Comparison of ENCODE assay signal across 27 cellular contexts in the genomic region with DNA sequence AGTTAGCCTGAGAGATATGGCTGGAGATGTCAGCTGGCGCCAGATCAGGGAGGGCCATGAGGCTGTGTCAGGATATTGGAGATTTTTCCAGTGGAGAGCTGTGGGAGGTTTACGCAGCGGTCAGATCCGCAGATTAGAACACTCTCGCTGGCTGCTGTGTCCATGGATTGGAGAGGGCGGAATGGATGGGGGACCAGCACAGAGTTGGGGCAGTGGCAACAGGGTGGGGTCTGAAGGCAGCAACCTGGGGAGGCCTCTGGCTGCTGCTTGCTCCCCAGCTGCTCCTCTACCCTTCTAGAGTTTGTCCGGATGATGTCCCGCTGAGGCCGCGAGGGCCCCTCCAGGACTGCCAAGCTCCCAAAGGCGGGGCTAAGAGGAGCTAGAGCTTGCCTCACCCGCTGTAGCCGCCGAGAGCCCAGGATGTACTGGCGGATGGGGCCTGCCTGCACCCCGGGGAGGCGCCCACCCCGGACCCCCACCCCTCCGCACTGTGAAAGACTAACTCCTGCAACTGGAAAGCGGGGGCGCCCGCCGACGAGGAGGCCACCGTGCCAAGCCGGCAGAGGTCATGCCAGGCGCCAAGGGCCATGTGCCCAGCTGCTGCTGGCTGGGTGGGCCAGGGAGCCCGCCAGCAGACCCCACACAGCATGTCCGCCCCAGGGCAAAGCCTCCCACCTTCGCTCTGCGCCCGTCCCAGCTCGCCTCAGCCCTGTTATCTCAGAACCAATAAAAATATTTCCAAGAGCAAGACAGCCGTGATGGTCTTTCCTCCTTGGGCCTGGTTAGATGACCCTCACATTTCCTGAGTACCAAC. TPM values are rescaled to one million over a fixed set of nuclear protein-coding genes. Genes with fewer than 3 reads are reported as not detected.
DNase-seq lines count a peak whose midpoint lies in the region; ATAC-seq and TF ChIP-seq lines count a peak whose summit lies in the region.
"Had no signal": no experiment of that assay in that cellular context is flagged by ENCODE, and none has a peak within 500 bp of the region (broad histone marks: within the 10 kb centered on the region; RNA-seq: fewer than 3 reads in every experiment).

No MANE protein-coding gene starts in this region.

- no peaks in the 10 kb centered on the region for H3K9me3 ChIP-seq in mucosa of descending colon
- H3K9me3 ChIP-seq: gastroesophageal sphincter had no signal

- no peak for TF ChIP-seq CTCF in mucosa of descending colon (IDR thresholded peaks at IDR 0.05)

- no peak overlapping the region for H3K4me3 ChIP-seq in mucosa of descending colon
- H3K4me3 ChIP-seq: gastroesophageal sphincter had no signal

- no peak for ATAC-seq in activated naive CD8-positive, alpha-beta T cell treated with anti-CD3 and anti-CD28 coated beads, Interleukin-2, amount 50 U/mL, for 24 hours
- no peak for ATAC-seq in stimulated activated memory B cell treated with anti-CD40 and anti-IgM and Interleukin-4, amounts not matched to agents 10 μg/mL and 1 μg/mL and 100 μg/mL, for 72 hours
- ATAC-seq in mucosa of descending colon (no peak), GM18867 (IDR thresholded peaks at IDR 0.05; ENCODE audit: unreplicated experiment) (no peak)
- ATAC-seq: activated T-cell treated with anti-CD3 and anti-CD28 coated beads, Interleukin-2, amount 50 U/mL, for 4 hours; gastroesophageal sphincter; PC-3 had no signal

- no peak overlapping the region for H3K4me3 Mint-ChIP-seq in activated naive CD8-positive, alpha-beta T cell treated with anti-CD3 and anti-CD28 coated beads, Interleukin-2, amount 50 U/mL, for 24 hours
- H3K4me3 Mint-ChIP-seq in activated naive CD8-positive, alpha-beta T cell treated with anti-CD3 and anti-CD28 coated beads for 36 hours: no peak overlapping the region
- no peak overlapping the region for H3K4me3 Mint-ChIP-seq in dendritic cell treated with granulocyte-macrophage colony-stimulating factor and Interleukin-4, amounts not matched to agents 40 ng/mL and 50 ng/mL, for 4 days
- peak overlapping the region; percentile 10 for H3K4me3 Mint-ChIP-seq in stimulated activated memory B cell treated with anti-CD40 and anti-IgM and Interleukin-4, amounts not matched to agents 10 μg/mL and 1 μg/mL and 100 μg/mL, for 72 hours
- H3K4me3 Mint-ChIP-seq: activated T-cell treated with anti-CD3 and anti-CD28 coated beads, Interleukin-2, amount 50 U/mL, for 4 hours; CD14-positive monocyte had no signal

- peak overlapping the region; percentile 12 for H3K27ac Mint-ChIP-seq in activated naive CD8-positive, alpha-beta T cell treated with anti-CD3 and anti-CD28 coated beads, Interleukin-2, amount 50 U/mL, for 24 hours
- H3K27ac Mint-ChIP-seq in activated naive CD8-positive, alpha-beta T cell treated with anti-CD3 and anti-CD28 coated beads for 36 hours: no peak overlapping the region
- H3K27ac Mint-ChIP-seq in dendritic cell treated with granulocyte-macrophage colony-stimulating factor and Interleukin-4, amounts not matched to agents 40 ng/mL and 50 ng/mL, for 4 days: peak overlapping the region; percentile 7
- H3K27ac Mint-ChIP-seq in stimulated activated memory B cell treated with anti-CD40 and anti-IgM and Interleukin-4, amounts not matched to agents 10 μg/mL and 1 μg/mL and 100 μg/mL, for 72 hours: peak overlapping the region; percentile 76
- H3K27ac Mint-ChIP-seq: CD14-positive monocyte had no signal

- no peaks in the 10 kb centered on the region for H3K9me3 Mint-ChIP-seq in activated naive CD8-positive, alpha-beta T cell treated with anti-CD3 and anti-CD28 coated beads, Interleukin-2, amount 50 U/mL, for 24 hours
- no peaks in the 10 kb centered on the region for H3K9me3 Mint-ChIP-seq in activated naive CD8-positive, alpha-beta T cell treated with anti-CD3 and anti-CD28 coated beads for 36 hours
- no peaks in the 10 kb centered on the region for H3K9me3 Mint-ChIP-seq in dendritic cell treated with granulocyte-macrophage colony-stimulating factor and Interleukin-4, amounts not matched to agents 40 ng/mL and 50 ng/mL, for 4 days
- H3K9me3 Mint-ChIP-seq in stimulated activated memory B cell treated with anti-CD40 and anti-IgM and Interleukin-4, amounts not matched to agents 10 μg/mL and 1 μg/mL and 100 μg/mL, for 72 hours: no peaks in the 10 kb centered on the region
- H3K9me3 Mint-ChIP-seq: activated T-cell treated with anti-CD3 and anti-CD28 coated beads, Interleukin-2, amount 50 U/mL, for 4 hours; CD14-positive monocyte had no signal

- H3K4me1 ChIP-seq in mucosa of descending colon (ENCODE audit: low read depth): peaks cover 6% of the 10 kb centered on the region

- H3K36me3 ChIP-seq in mucosa of descending colon (ENCODE audit: low read depth): no peaks in the 10 kb centered on the region

- H3K4me1 Mint-ChIP-seq in activated naive CD8-positive, alpha-beta T cell treated with anti-CD3 and anti-CD28 coated beads, Interleukin-2, amount 50 U/mL, for 24 hours: peaks cover 1% of the 10 kb centered on the region
- no peaks in the 10 kb centered on the region for H3K4me1 Mint-ChIP-seq in activated naive CD8-positive, alpha-beta T cell treated with anti-CD3 and anti-CD28 coated beads for 36 hours
- H3K4me1 Mint-ChIP-seq in dendritic cell treated with granulocyte-macrophage colony-stimulating factor and Interleukin-4, amounts not matched to agents 40 ng/mL and 50 ng/mL, for 4 days (ENCODE audit: low read depth): peaks cover 5% of the 10 kb centered on the region
- H3K4me1 Mint-ChIP-seq in stimulated activated memory B cell treated with anti-CD40 and anti-IgM and Interleukin-4, amounts not matched to agents 10 μg/mL and 1 μg/mL and 100 μg/mL, for 72 hours: peaks cover 74% of the 10 kb centered on the region

- intact Hi-C loops in dendritic cell treated with granulocyte-macrophage colony-stimulating factor and Interleukin-4, amounts not matched to agents 40 ng/mL and 50 ng/mL, for 4 days (cut with micrococcal nuclease): no loop called here
- intact Hi-C loops in mucosa of descending colon (cut with DNase I, micrococcal nuclease): no loop called here

- H3K27me3 Mint-ChIP-seq in activated naive CD8-positive, alpha-beta T cell treated with anti-CD3 and anti-CD28 coated beads, Interleukin-2, amount 50 U/mL, for 24 hours: no peaks in the 10 kb centered on the region
- H3K27me3 Mint-ChIP-seq in activated naive CD8-positive, alpha-beta T cell treated with anti-CD3 and anti-CD28 coated beads for 36 hours: no peaks in the 10 kb centered on the region
- no peaks in the 10 kb centered on the region for H3K27me3 Mint-ChIP-seq in dendritic cell treated with granulocyte-macrophage colony-stimulating factor and Interleukin-4, amounts not matched to agents 40 ng/mL and 50 ng/mL, for 4 days
- peaks cover 10% of the 10 kb centered on the region for H3K27me3 Mint-ChIP-seq in stimulated activated memory B cell treated with anti-CD40 and anti-IgM and Interleukin-4, amounts not matched to agents 10 μg/mL and 1 μg/mL and 100 μg/mL, for 72 hours

- H3K36me3 Mint-ChIP-seq in activated naive CD8-positive, alpha-beta T cell treated with anti-CD3 and anti-CD28 coated beads, Interleukin-2, amount 50 U/mL, for 24 hours (ENCODE audit: low read depth): no peaks in the 10 kb centered on the region
- no peaks in the 10 kb centered on the region for H3K36me3 Mint-ChIP-seq in activated naive CD8-positive, alpha-beta T cell treated with anti-CD3 and anti-CD28 coated beads for 36 hours
- H3K36me3 Mint-ChIP-seq in dendritic cell treated with granulocyte-macrophage colony-stimulating factor and Interleukin-4, amounts not matched to agents 40 ng/mL and 50 ng/mL, for 4 days (ENCODE audit: low read depth): no peaks in the 10 kb centered on the region
- H3K36me3 Mint-ChIP-seq in stimulated activated memory B cell treated with anti-CD40 and anti-IgM and Interleukin-4, amounts not matched to agents 10 μg/mL and 1 μg/mL and 100 μg/mL, for 72 hours: no peaks in the 10 kb centered on the region
- H3K36me3 Mint-ChIP-seq: CD14-positive monocyte had no signal

- DNase-seq in activated naive CD8-positive, alpha-beta T cell treated with anti-CD3 and anti-CD28 coated beads, Interleukin-2, amount 50 U/mL, for 24 hours: no peak
- DNase-seq in activated naive CD8-positive, alpha-beta T cell treated with anti-CD3 and anti-CD28 coated beads for 36 hours: no peak
- DNase-seq in NCI-H82 treated with DMSO at 0.1 percent for 48 hours (lab: John Stamatoyannopoulos, UW; ENCODE audit: unreplicated experiment) (peak; percentile 3), mucosa of descending colon (no peak), NCI-H510A (lab: John Stamatoyannopoulos, UW) (no peak)
- DNase-seq: ACHN; activated CD4-positive, alpha-beta T cell treated with anti-CD3 and anti-CD28 coated beads for 48 hours; activated naive CD4-positive, alpha-beta T cell; activated T-cell treated with anti-CD3 and anti-CD28 coated beads, Interleukin-2, amount 50 U/mL, for 4 hours; amniotic stem cell; cortex of kidney; islet precursor cell; NCI-H1694; occipital lobe; PC-3; Right ventricle myocardium superior; small intestine; stimulated activated CD4-positive, alpha-beta T cell treated with anti-CD3 and anti-CD28 coated beads, Interleukin-1b, Interleukin-23, amount 100 ng/mL, for 48 hours; substantia nigra; T-helper 1 cell had no signal

RNA-seq across cellular contexts. Expression of a gene that starts 20.2 kb away (rescaled TPM):
- total RNA-seq in activated naive CD8-positive, alpha-beta T cell treated with anti-CD3 and anti-CD28 coated beads for 36 hours: 10 to 100 TPM; 93.1 to 99.5 TPM
- 100 to 1,000 TPM; 166 to 281 (median 272) TPM for total RNA-seq in mucosa of descending colon

RNA-seq across cellular contexts. Expression of a gene that starts 26.4 kb away (rescaled TPM):
- 1 to 10 TPM in 1 of 2 experiments, under 1 TPM in 1; 0.94 to 2.0 TPM for total RNA-seq in activated naive CD8-positive, alpha-beta T cell treated with anti-CD3 and anti-CD28 coated beads for 36 hours
- total RNA-seq in mucosa of descending colon: 1 to 10 TPM in 2 of 3 donors, under 1 TPM in 1; 0.51 to 1.8 (median 1.2) TPM
- total RNA-seq: H4, lung microvascular endothelial cell, PC-3 had no signal

RNA-seq across cellular contexts. Expression of a gene that starts 43.5 kb away (rescaled TPM):
- total RNA-seq in activated naive CD8-positive, alpha-beta T cell treated with anti-CD3 and anti-CD28 coated beads for 36 hours: 10 to 100 TPM; 24.1 to 25.5 TPM
- total RNA-seq in mucosa of descending colon: 10 to 100 TPM; 20.5 to 26.7 (median 23.3) TPM

RNA-seq across cellular contexts. Expression of a gene that starts 58.8 kb away (rescaled TPM):
- total RNA-seq in activated naive CD8-positive, alpha-beta T cell treated with anti-CD3 and anti-CD28 coated beads for 36 hours: 10 to 100 TPM; 11.4 to 13.4 TPM
- total RNA-seq in mucosa of descending colon: 100 to 1,000 TPM in 2 of 3 donors, 10 to 100 TPM in 1; 84.8 to 175 (median 129) TPM
